1 cellular context compared by ENCODE assay signal in the genomic region with DNA sequence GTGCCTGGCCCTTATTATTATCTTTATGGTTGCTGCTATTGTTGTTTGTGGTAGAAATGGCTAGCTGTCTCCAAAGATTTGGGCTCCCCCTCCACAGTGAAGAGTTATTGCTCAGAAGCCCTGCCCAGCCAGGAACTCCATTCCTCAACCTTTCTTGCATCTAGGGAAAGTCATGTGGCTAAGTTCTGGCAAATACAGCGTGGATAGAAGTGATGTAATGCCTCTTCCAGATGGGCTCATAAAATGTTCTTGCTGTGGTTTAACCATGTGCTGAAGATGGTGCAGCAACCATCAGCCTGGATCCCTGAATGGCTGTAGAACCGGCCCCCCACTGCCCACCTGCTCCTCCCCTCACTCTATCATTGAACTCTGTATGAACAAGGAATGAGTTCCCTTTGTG.
TF ChIP-seq lines count a peak whose summit lies in the region.

No MANE protein-coding gene starts in this region.

TF ChIP-seq in HepG2, 621 proteins besides CTCF, POLR2A, EP300 and RAD21 (continued from another document):
- TF ChIP-seq, protein P1, sequence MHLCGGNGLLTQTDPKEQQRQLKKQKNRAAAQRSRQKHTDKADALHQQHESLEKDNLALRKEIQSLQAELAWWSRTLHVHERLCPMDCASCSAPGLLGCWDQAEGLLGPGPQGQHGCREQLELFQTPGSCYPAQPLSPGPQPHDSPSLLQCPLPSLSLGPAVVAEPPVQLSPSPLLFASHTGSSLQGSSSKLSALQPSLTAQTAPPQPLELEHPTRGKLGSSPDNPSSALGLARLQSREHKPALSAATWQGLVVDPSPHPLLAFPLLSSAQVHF (CRISPR knock-in tag; IDR thresholded peaks at IDR 0.05): no peak
- TF ChIP-seq YEATS4 (CRISPR knock-in tag; IDR thresholded peaks at IDR 0.05; ENCODE audit: borderline replicate concordance) (no peak), DNMT3B (CRISPR knock-in tag; conservative IDR thresholded peaks at IDR 0.05) (no peak), CEBPG (CRISPR knock-in tag; IDR thresholded peaks at IDR 0.05) (no peak), ZSCAN29 (CRISPR knock-in tag; conservative IDR thresholded peaks at IDR 0.05) (no peak), ZNF644 (CRISPR knock-in tag; IDR thresholded peaks at IDR 0.05; ENCODE audit: low read depth) (no peak), NKX3-1 (CRISPR knock-in tag; IDR thresholded peaks at IDR 0.05) (no peak), HOXA9 (CRISPR knock-in tag; IDR thresholded peaks at IDR 0.05; ENCODE audit: borderline replicate concordance) (no peak), RARA (CRISPR knock-in tag; IDR thresholded peaks at IDR 0.05) (no peak)
- TF ChIP-seq, protein P2, sequence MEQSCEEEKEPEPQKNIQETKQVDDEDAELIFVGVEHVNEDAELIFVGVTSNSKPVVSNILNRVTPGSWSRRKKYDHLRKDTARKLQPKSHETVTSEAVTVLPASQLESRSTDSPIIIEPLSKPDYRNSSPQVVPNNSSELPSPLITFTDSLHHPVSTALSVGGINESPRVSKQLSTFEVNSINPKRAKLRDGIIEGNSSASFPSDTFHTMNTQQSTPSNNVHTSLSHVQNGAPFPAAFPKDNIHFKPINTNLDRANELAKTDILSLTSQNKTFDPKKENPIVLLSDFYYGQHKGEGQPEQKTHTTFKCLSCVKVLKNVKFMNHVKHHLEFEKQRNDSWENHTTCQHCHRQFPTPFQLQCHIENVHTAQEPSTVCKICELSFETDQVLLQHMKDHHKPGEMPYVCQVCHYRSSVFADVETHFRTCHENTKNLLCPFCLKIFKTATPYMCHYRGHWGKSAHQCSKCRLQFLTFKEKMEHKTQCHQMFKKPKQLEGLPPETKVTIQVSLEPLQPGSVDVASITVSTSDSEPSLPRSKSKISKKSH (CRISPR knock-in tag; IDR thresholded peaks at IDR 0.05; ENCODE audit: borderline replicate concordance): no peak
- TF ChIP-seq, protein P3, sequence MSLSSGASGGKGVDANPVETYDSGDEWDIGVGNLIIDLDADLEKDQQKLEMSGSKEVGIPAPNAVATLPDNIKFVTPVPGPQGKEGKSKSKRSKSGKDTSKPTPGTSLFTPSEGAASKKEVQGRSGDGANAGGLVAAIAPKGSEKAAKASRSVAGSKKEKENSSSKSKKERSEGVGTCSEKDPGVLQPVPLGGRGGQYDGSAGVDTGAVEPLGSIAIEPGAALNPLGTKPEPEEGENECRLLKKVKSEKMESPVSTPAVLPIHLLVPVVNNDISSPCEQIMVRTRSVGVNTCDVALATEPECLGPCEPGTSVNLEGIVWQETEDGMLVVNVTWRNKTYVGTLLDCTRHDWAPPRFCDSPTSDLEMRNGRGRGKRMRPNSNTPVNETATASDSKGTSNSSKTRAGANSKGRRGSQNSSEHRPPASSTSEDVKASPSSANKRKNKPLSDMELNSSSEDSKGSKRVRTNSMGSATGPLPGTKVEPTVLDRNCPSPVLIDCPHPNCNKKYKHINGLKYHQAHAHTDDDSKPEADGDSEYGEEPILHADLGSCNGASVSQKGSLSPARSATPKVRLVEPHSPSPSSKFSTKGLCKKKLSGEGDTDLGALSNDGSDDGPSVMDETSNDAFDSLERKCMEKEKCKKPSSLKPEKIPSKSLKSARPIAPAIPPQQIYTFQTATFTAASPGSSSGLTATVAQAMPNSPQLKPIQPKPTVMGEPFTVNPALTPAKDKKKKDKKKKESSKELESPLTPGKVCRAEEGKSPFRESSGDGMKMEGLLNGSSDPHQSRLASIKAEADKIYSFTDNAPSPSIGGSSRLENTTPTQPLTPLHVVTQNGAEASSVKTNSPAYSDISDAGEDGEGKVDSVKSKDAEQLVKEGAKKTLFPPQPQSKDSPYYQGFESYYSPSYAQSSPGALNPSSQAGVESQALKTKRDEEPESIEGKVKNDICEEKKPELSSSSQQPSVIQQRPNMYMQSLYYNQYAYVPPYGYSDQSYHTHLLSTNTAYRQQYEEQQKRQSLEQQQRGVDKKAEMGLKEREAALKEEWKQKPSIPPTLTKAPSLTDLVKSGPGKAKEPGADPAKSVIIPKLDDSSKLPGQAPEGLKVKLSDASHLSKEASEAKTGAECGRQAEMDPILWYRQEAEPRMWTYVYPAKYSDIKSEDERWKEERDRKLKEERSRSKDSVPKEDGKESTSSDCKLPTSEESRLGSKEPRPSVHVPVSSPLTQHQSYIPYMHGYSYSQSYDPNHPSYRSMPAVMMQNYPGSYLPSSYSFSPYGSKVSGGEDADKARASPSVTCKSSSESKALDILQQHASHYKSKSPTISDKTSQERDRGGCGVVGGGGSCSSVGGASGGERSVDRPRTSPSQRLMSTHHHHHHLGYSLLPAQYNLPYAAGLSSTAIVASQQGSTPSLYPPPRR (CRISPR knock-in tag; IDR thresholded peaks at IDR 0.05; ENCODE audit: borderline replicate concordance): no peak
- TF ChIP-seq, protein P4, sequence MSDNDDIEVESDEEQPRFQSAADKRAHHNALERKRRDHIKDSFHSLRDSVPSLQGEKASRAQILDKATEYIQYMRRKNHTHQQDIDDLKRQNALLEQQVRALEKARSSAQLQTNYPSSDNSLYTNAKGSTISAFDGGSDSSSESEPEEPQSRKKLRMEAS (IDR thresholded peaks at IDR 0.05): no peak
TF ChIP-seq in HepG2: peak in this region for 0.
